ENCODE assay signal across 8 cellular contexts in genomic region chr1:51519048-51519856, GRCh38. TPM values are rescaled to one million over a fixed set of nuclear protein-coding genes. Genes with fewer than 3 reads are reported as not detected.
A peak's percentile ranks its signal among the peaks of the same experiment; 100 is the strongest.
DNase-seq lines count a peak whose midpoint lies in the region; ATAC-seq, FAIRE-seq and TF ChIP-seq lines count a peak whose summit lies in the region.

TSS of gene EPS15 (minus strand) at chr1:51519266. CDS start at chr1:51519231, 35 bp downstream.

- H3K36me3 Mint-ChIP-seq in activated B cell treated with CpG ODN at 0.5 μM for 24 hours (ENCODE audit: low read depth), result peaks cover 13% of the 10 kb centered on the region

- H3K36me3 ChIP-seq in bronchial epithelial cell (ENCODE audit: control insufficient read depth, insufficient read depth, low read length) (no peaks in the 10 kb centered on the region), small intestine (ENCODE audit: control insufficient read depth in 2 of 2, insufficient read depth in 2 of 2, low read length in 2 of 2) (peaks cover 0 to 4% of the 10 kb centered on the region in 2 donors)

- CTCF ChIA-PET in activated B cell treated with CpG ODN at 0.5 μM for 24 hours (lab: Charles Lee), result interaction anchor here (0.7 to 1.0 kb wide), 3 partner anchors 16 to 250 kb away, joined by 3 to 5 read pairs (median 4); no protein-coding TSS in a partner anchor

- WGBS in small intestine, 3 donors, result 0 to 1% (median 1%) methylated on average over 31 to 56 of the region's 56 CpGs

- FAIRE-seq in bronchial epithelial cell (lab: Jason Lieb, UNC) (no peak), small intestine (lab: Jason Lieb, UNC) (no peak)

- no peaks in the 10 kb centered on the region for H3K9me3 Mint-ChIP-seq in activated B cell treated with CpG ODN at 0.5 μM for 24 hours

- H3K4me1 ChIP-seq in small intestine (ENCODE audit: control insufficient read depth in 2 of 2, insufficient read depth in 1 of 2, low read depth in 1 of 2, low read length in 1 of 2), result peaks cover 0 to 6% of the 10 kb centered on the region in 2 donors

- intact Hi-C loops in activated B cell treated with CpG ODN at 0.5 μM for 24 hours (cut with micrococcal nuclease), result loop anchor here (1.0 to 5.0 kb wide), 9 partner anchors 16 to 359 kb away; partner anchors contain the start of genes NRDC, OSBPL9 and RNF11

- peaks cover 55% of the 10 kb centered on the region for H3K4me1 Mint-ChIP-seq in activated B cell treated with CpG ODN at 0.5 μM for 24 hours

- DNase-seq in SIG-M5 treated with dmso at 0.1 percent for 504 hours (lab: John Stamatoyannopoulos, UW; ENCODE audit: unreplicated experiment) (peak; percentile 75), SIG-M5 (lab: John Stamatoyannopoulos, UW) (no peak), NCI-H2171 treated with DMSO at 0.1 percent for 48 hours (lab: John Stamatoyannopoulos, UW) (peak; percentile 83), activated B cell treated with CpG ODN at 0.5 μM for 24 hours (peak; percentile 84), bronchial epithelial cell (ENCODE audit: low read depth) (peak; percentile 68), iPS-NIHi7 (ENCODE audit: extremely low spot score) (peak; percentile 97), small intestine (peak; percentile 89)

- no peaks in the 10 kb centered on the region for H3K27me3 ChIP-seq in bronchial epithelial cell (ENCODE audit: control insufficient read depth, insufficient read depth, low read length)
- H3K27me3 ChIP-seq in small intestine (ENCODE audit: control insufficient read depth in 2 of 2, insufficient read depth in 2 of 2, low read length in 2 of 2), result no peaks in the 10 kb centered on the region

- TF ChIP-seq CTCF in activated B cell treated with CpG ODN at 0.5 μM for 24 hours (IDR thresholded peaks at IDR 0.05), result no peak
- no peak for TF ChIP-seq CTCF in bronchial epithelial cell (IDR thresholded peaks at IDR 0.05; ENCODE audit: insufficient read depth, low read length, severe bottlenecking)

- no peaks in the 10 kb centered on the region for H3K27me3 Mint-ChIP-seq in activated B cell treated with CpG ODN at 0.5 μM for 24 hours

- peak within 1 kb of the TSS; percentile 97 for H3K4me3 Mint-ChIP-seq in activated B cell treated with CpG ODN at 0.5 μM for 24 hours

- H3K27ac Mint-ChIP-seq in activated B cell treated with CpG ODN at 0.5 μM for 24 hours, result peak within 1 kb of the TSS; percentile 87

- H3K9me3 ChIP-seq in small intestine (ENCODE audit: control insufficient read depth, low read depth), result no peaks in the 10 kb centered on the region

- ATAC-seq in HG02981 (IDR thresholded peaks at IDR 0.05; ENCODE audit: unreplicated experiment) (peak; percentile 65), activated B cell treated with CpG ODN at 0.5 μM for 24 hours (ENCODE audit: low read depth) (peak; percentile 79)

- POLR2A ChIA-PET in activated B cell treated with CpG ODN at 0.5 μM for 24 hours (lab: Charles Lee), result interaction anchor here (0.5 to 5.2 kb wide), 13 partner anchors 10 to 211 kb away, joined by 3 to 88 read pairs (median 9); no protein-coding TSS in a partner anchor

- H3K4me3 ChIP-seq in bronchial epithelial cell (ENCODE audit: low read depth, low read length) (peak within 1 kb of the TSS; percentile 54), small intestine (ENCODE audit: low read depth in 1 of 2, low read length in 2 of 2) (peak within 1 kb of the TSS; percentile 94 to 96)

- peak within 1 kb of the TSS; percentile 95 to 97 for H3K27ac ChIP-seq in small intestine (ENCODE audit: low read depth in 1 of 2, low read length in 1 of 2)

RNA-seq across cellular contexts. Expression of gene EPS15, which starts in this region (rescaled TPM):
- total RNA-seq in activated B cell treated with CpG ODN at 0.5 μM for 24 hours (150 and 151 TPM in 2 replicates), bronchial epithelial cell (34.8 and 37.8 TPM in 2 replicates)
- 10 to 100 TPM; 14.1 to 15.3 (median 15.1) TPM for polyA plus RNA-seq in small intestine
